28 cellular contexts compared by ENCODE assay signal in the genomic region with DNA sequence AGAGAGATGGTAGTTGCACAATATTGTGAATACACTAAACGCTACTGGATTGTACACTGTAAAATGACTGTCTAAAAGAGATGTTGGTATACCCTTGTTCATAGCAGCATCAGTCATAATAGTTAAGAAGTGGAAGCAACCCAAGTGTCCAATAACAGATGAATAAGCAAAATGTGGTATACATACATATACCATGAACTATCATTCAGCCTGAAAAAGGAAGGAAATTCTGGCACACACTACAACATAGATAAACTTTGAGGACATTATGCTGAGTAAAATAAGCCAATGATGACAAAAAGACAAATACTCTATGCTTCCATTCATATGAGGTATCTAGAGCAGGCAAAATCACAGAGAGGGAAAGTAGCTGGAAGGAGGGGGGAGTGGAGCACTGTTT. TPM values are rescaled to one million over a fixed set of nuclear protein-coding genes. Genes with fewer than 3 reads are reported as not detected.
"Had no signal": no experiment of that assay in that cellular context is flagged by ENCODE, and none has a peak within 500 bp of the region (broad histone marks: within the 10 kb centered on the region; RNA-seq: fewer than 3 reads in every experiment).

No MANE protein-coding gene starts in this region.

- H2AFZ ChIP-seq: hepatocyte, parathyroid adenoma had no signal

- H3K27ac Mint-ChIP-seq: mesothelial cell of epicardium; naive B cell; natural killer cell treated with Interleukin-12 subunit alpha and Interleukin-12 subunit beta and Interleukin-15 and Interleukin-18, amount 100 ng/mL, for 72 hours; progenitor cell of endocrine pancreas; stimulated activated naive CD8-positive, alpha-beta T cell treated with anti-CD3 and anti-CD28 coated beads, Interleukin-15, Interleukin-2, amounts not matched to agents 100 ng/mL and 50 ng/mL, for 24 hours had no signal

- H3K27ac ChIP-seq: colonic mucosa, esophagus squamous epithelium, hepatocyte, left lung, neutrophil, parathyroid adenoma, right lobe of liver, thoracic aorta, tibial nerve, upper lobe of right lung, uterus had no signal

- H3K36me3 ChIP-seq: colonic mucosa, left lung, neutrophil, right lobe of liver, uterus had no signal

- H3K27me3 ChIP-seq: colonic mucosa, esophagus squamous epithelium, hepatocyte, left lung, neutrophil, right lobe of liver, tibial nerve, upper lobe of right lung, uterus had no signal

- H3K4me3 ChIP-seq: colonic mucosa, esophagus squamous epithelium, hepatocyte, left lung, mucosa of descending colon, right lobe of liver, thoracic aorta, tibial nerve, upper lobe of right lung, uterus had no signal

- H3K27me3 Mint-ChIP-seq: progenitor cell of endocrine pancreas had no signal

- H3K4me3 Mint-ChIP-seq: mesothelial cell of epicardium; naive B cell; natural killer cell treated with Interleukin-12 subunit alpha and Interleukin-12 subunit beta and Interleukin-15 and Interleukin-18, amount 100 ng/mL, for 72 hours; neural crest cell; stimulated activated naive B cell treated with anti-CD40 and anti-IgM and Interleukin-4, amounts not matched to agents 10 μg/mL and 1 μg/mL and 100 μg/mL, for 72 hours; stimulated activated naive CD8-positive, alpha-beta T cell treated with anti-CD3 and anti-CD28 coated beads, Interleukin-15, Interleukin-2, amounts not matched to agents 100 ng/mL and 50 ng/mL, for 24 hours had no signal

- H3K4me1 Mint-ChIP-seq: mesothelial cell of epicardium; naive B cell; stimulated activated naive B cell treated with anti-CD40 and anti-IgM and Interleukin-4, amounts not matched to agents 10 μg/mL and 1 μg/mL and 100 μg/mL, for 72 hours had no signal

- ATAC-seq: left cardiac atrium; left lung; mucosa of descending colon; right lobe of liver; stimulated activated naive B cell treated with anti-CD40 and anti-IgM and Interleukin-4, amounts not matched to agents 10 μg/mL and 1 μg/mL and 100 μg/mL, for 72 hours; upper lobe of right lung had no signal

- H3K79me2 ChIP-seq: hepatocyte, parathyroid adenoma had no signal

- H3K4me1 ChIP-seq: colonic mucosa, esophagus squamous epithelium, left lung, parathyroid adenoma, right lobe of liver, tibial nerve, upper lobe of right lung, uterus had no signal

- H3K9me3 ChIP-seq: colonic mucosa, esophagus squamous epithelium, mucosa of descending colon, neutrophil, right lobe of liver, thoracic aorta, upper lobe of right lung, uterus had no signal

- H3K36me3 Mint-ChIP-seq: naive B cell; natural killer cell treated with Interleukin-12 subunit alpha and Interleukin-12 subunit beta and Interleukin-15 and Interleukin-18, amount 100 ng/mL, for 72 hours had no signal

- H3K9me3 Mint-ChIP-seq: natural killer cell treated with Interleukin-12 subunit alpha and Interleukin-12 subunit beta and Interleukin-15 and Interleukin-18, amount 100 ng/mL, for 72 hours; neural crest cell; stimulated activated naive B cell treated with anti-CD40 and anti-IgM and Interleukin-4, amounts not matched to agents 10 μg/mL and 1 μg/mL and 100 μg/mL, for 72 hours; stimulated activated naive CD8-positive, alpha-beta T cell treated with anti-CD3 and anti-CD28 coated beads, Interleukin-15, Interleukin-2, amounts not matched to agents 100 ng/mL and 50 ng/mL, for 24 hours had no signal

- H3K9ac ChIP-seq: parathyroid adenoma had no signal

- H3K4me2 ChIP-seq: hepatocyte had no signal

- DNase-seq: colonic mucosa; dermis blood vessel endothelial cell; effector memory CD4-positive, alpha-beta T cell; erythroblast; esophagus squamous epithelium; head of caudate nucleus; left cardiac atrium; left lung; mesenchymal stem cell; mucosa of descending colon; naive B cell; right lobe of liver; small intestine; stimulated activated CD4-positive, alpha-beta T cell treated with anti-CD3 and anti-CD28 coated beads, Interleukin-15, amount 100 ng/mL, for 24 hours; stimulated activated CD4-positive, alpha-beta T cell treated with anti-CD3 and anti-CD28 coated beads, Interleukin-2, amount 100 ng/mL, for 48 hours; stimulated activated naive B cell treated with anti-CD40 and anti-IgM and Interleukin-4, amounts not matched to agents 10 μg/mL and 1 μg/mL and 100 μg/mL, for 72 hours; upper lobe of right lung; uterus had no signal

RNA-seq across cellular contexts. Expression of a gene that starts 16.0 kb away (rescaled TPM):
- total RNA-seq: natural killer cell treated with Interleukin-12 subunit alpha and Interleukin-12 subunit beta and Interleukin-15 and Interleukin-18, amount 100 ng/mL, for 72 hours had no signal
